ENCODE assay signal across 6 cellular contexts in genomic region chr11:30949838-30950237, GRCh38.
"Had no signal": no experiment of that assay in that cellular context is flagged by ENCODE, and none has a peak within 500 bp of the region (broad histone marks: within the 10 kb centered on the region; RNA-seq: fewer than 3 reads in every experiment).

No MANE protein-coding gene starts in this region.

- H3K27ac ChIP-seq: HL-60, KMS-11 had no signal

- H3K9ac ChIP-seq: KMS-11 had no signal

- H3K4me2 ChIP-seq: KMS-11 had no signal

- FAIRE-seq: HTR-8/SVneo had no signal

- H3K4me1 Mint-ChIP-seq: IgD-negative memory B cell had no signal

- H3K4me3 Mint-ChIP-seq: IgD-negative memory B cell had no signal

- H3K36me3 Mint-ChIP-seq: IgD-negative memory B cell had no signal

- DNase-seq: KBM-7, KG1 had no signal

- H3K27me3 Mint-ChIP-seq: IgD-negative memory B cell had no signal

- H3K27ac Mint-ChIP-seq: IgD-negative memory B cell had no signal
